8 cellular contexts compared by ENCODE assay signal in the genomic region with DNA sequence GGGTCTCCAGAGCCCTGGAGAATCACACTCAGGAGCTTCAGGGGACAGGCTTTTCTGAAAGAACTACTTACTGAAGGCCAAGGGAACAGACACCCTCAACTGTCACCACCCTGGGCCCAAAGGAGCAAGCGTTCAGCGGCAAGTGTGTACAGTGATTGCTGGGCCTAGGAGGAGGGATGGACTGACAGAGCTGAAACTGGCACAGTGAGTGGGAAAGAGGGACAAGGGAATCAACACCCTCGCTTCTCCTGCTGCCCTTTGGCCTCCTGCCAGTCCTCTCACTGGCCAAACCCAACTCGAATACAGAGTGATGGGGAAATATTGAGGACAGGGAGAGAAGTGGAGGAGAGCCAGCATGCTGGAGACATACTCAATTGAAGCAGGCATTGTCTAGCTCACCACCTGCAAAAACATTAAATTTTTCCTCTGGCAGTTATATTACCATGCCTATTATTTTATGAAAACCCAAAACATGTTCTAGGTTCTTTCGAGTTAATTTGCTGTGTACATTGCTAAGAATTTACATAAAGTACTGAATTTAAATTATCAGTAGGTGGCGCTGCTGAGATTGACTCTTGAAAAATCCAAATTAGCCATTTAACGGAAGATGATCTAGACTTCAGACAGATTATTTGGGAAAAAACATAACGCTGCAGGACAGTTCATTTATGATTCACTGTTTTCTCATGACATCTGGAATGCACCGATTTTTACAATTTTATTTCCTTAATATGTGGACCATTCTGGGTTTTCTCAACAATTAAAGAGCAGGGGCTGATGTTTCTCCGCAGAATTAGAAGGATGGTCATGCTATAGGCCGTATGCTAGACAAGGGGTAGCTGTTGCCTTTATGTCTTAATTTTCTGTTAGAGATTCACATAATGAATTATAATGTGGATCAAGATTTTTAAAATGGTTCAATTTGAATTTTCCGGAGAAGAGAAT. TPM values are rescaled to one million over a fixed set of nuclear protein-coding genes. Genes with fewer than 3 reads are reported as not detected.
DNase-seq lines count a peak whose midpoint lies in the region; ATAC-seq and TF ChIP-seq lines count a peak whose summit lies in the region.

No MANE protein-coding gene starts in this region.

- ATAC-seq in right cardiac atrium (peak; percentile 49 to 64), thoracic aorta (ENCODE audit: insufficient number of reproducible peaks, low FRiP score, low read depth) (no peak), HG02588 (IDR thresholded peaks at IDR 0.05; ENCODE audit: unreplicated experiment) (no peak)

- intact Hi-C loops in right cardiac atrium (cut with DNase I): loop anchor here in 1 of 4 donors (10.0 kb wide), 1 partner anchor 122 kb away; a partner anchor contains a TSS

- DNase-seq in DMS 273 (lab: John Stamatoyannopoulos, UW; ENCODE audit: unreplicated experiment) (peak; percentile 56), DMS 273 treated with DMSO at 0.1 percent for 48 hours (lab: John Stamatoyannopoulos, UW) (no peak), adipocyte (ENCODE audit: low read depth) (peak; percentile 76), right cardiac atrium (peak; percentile 76 to 85 (median 84)), thoracic aorta (ENCODE audit: low spot score) (no peak), NCI-H2107 (lab: John Stamatoyannopoulos, UW) (no peak)
- peak; percentile 46 for DNase-seq in Jurkat, Clone E6-1 (ENCODE audit: low read depth, low spot score)

- H3K4me1 ChIP-seq in adipocyte (ENCODE audit: control insufficient read depth, insufficient read depth, low read length) (peaks cover 8% of the 10 kb centered on the region), right cardiac atrium (ENCODE audit: control insufficient read depth, insufficient read depth, low read length) (peaks cover 5% of the 10 kb centered on the region), thoracic aorta (ENCODE audit: control insufficient read depth in 1 of 2, low read depth in 2 of 2) (peaks cover 10 to 22% of the 10 kb centered on the region in 2 donors)

- H3K36me3 ChIP-seq in adipocyte (ENCODE audit: control insufficient read depth, insufficient read depth, low read length, severe bottlenecking) (no peaks in the 10 kb centered on the region), thoracic aorta (no peaks in the 10 kb centered on the region)

- peak overlapping the region; percentile 14 for H3K27ac ChIP-seq in right cardiac atrium (ENCODE audit: low read length)
- H3K27ac ChIP-seq in thoracic aorta: no peak overlapping the region

- H3K9me3 ChIP-seq in adipocyte (ENCODE audit: control insufficient read depth, low read length): no peaks in the 10 kb centered on the region
- H3K9me3 ChIP-seq in right cardiac atrium (ENCODE audit: control insufficient read depth, low read length): no peaks in the 10 kb centered on the region
- H3K9me3 ChIP-seq in thoracic aorta: no peaks in the 10 kb centered on the region

- no peak overlapping the region for H3K4me3 ChIP-seq in Jurkat, Clone E6-1 (ENCODE audit: low read length)
- H3K4me3 ChIP-seq in adipocyte (ENCODE audit: low read length): no peak overlapping the region
- no peak overlapping the region for H3K4me3 ChIP-seq in right cardiac atrium (ENCODE audit: low read length)
- H3K4me3 ChIP-seq in thoracic aorta: no peak overlapping the region

- no peaks in the 10 kb centered on the region for H3K27me3 ChIP-seq in adipocyte (replicated peaks; ENCODE audit: control insufficient read depth, insufficient read depth, low read length)
- H3K27me3 ChIP-seq in right cardiac atrium (ENCODE audit: control insufficient read depth, insufficient read depth): no peaks in the 10 kb centered on the region
- no peaks in the 10 kb centered on the region for H3K27me3 ChIP-seq in thoracic aorta (replicated peaks; ENCODE audit: insufficient read depth)

- H3K9ac ChIP-seq in adipocyte (ENCODE audit: low read length): no peak overlapping the region

- WGBS in right cardiac atrium: 43% methylated on average over 12 of the region's 12 CpGs

- TF ChIP-seq CTCF in thoracic aorta (IDR thresholded peaks at IDR 0.05): peak; percentile 54

RNA-seq across cellular contexts. Expression of a gene that starts 14.7 kb away (rescaled TPM):
- not detected for polyA plus RNA-seq in Jurkat, Clone E6-1 (2012; ENCODE audit: insufficient read depth, insufficient read length)
- total RNA-seq in right cardiac atrium (1 to 10 TPM in 1 of 4 donors, under 1 TPM in 3; 0.59 to 1.0 (median 0.73) TPM), thoracic aorta (1 to 10 TPM; 1.1 to 2.0 TPM)
- polyA plus RNA-seq in right cardiac atrium: 0.27 TPM

Comparison
In these comparisons a context has a peak if more than half of its experiments do, and no peak if none do; other contexts are left out.
1. DNase-seq: peak in DMS 273 (single experiment), Jurkat, Clone E6-1 (single experiment), adipocyte (single experiment) and right cardiac atrium (3 of 3); none in DMS 273 treated with DMSO at 0.1 percent for 48 hours (single experiment), thoracic aorta (single experiment) and NCI-H2107 (single experiment).
2. ATAC-seq: peak in right cardiac atrium (2 of 2); none in thoracic aorta (single experiment) and HG02588 (single experiment).